21 cellular contexts compared by ENCODE assay signal in genomic region chr20:1862665-1863059, GRCh38.
"Had no signal": no experiment of that assay in that cellular context is flagged by ENCODE, and none has a peak within 500 bp of the region (broad histone marks: within the 10 kb centered on the region; RNA-seq: fewer than 3 reads in every experiment).

No MANE protein-coding gene starts in this region.

- H3K36me3 Mint-ChIP-seq: activated naive CD4-positive, alpha-beta T cell treated with anti-CD3 and anti-CD28 coated beads, Interleukin-2, amount 10 ng/mL, durations not matched to agents 7 days and 5 days had no signal

- H3K27me3 ChIP-seq: testis, upper lobe of left lung had no signal

- H3K36me3 ChIP-seq: lower lobe of right lung, upper lobe of left lung had no signal

- H3K27ac ChIP-seq: lower lobe of right lung, testis, upper lobe of left lung had no signal

- H3K4me1 ChIP-seq: lower lobe of right lung, testis, upper lobe of left lung had no signal

- H3K9me3 Mint-ChIP-seq: activated B cell treated with CpG ODN at 0.5 μM for 24 hours; activated CD8-positive, alpha-beta T cell treated with anti-CD3 and anti-CD28 coated beads for 36 hours; activated naive CD4-positive, alpha-beta T cell treated with anti-CD3 and anti-CD28 coated beads, Interleukin-2, amount 10 ng/mL, durations not matched to agents 7 days and 5 days; activated naive CD8-positive, alpha-beta T cell treated with anti-CD3 and anti-CD28 coated beads, Interleukin-2, amount 50 U/mL, for 24 hours; activated T-cell treated with anti-CD3 and anti-CD28 coated beads, Interleukin-2, amount 50 U/mL, for 4 hours; effector memory CD8-positive, alpha-beta T cell; nephron; stimulated activated naive CD8-positive, alpha-beta T cell treated with anti-CD3 and anti-CD28 coated beads, Interleukin-15, Interleukin-2, amounts not matched to agents 100 ng/mL and 50 ng/mL, for 24 hours had no signal

- H3K9me3 ChIP-seq: lower lobe of right lung, testis, upper lobe of left lung had no signal

- H3K27ac Mint-ChIP-seq: activated B cell treated with CpG ODN at 0.5 μM for 24 hours; activated CD8-positive, alpha-beta T cell treated with anti-CD3 and anti-CD28 coated beads for 36 hours; activated naive CD4-positive, alpha-beta T cell treated with anti-CD3 and anti-CD28 coated beads, Interleukin-2, amount 10 ng/mL, durations not matched to agents 7 days and 5 days; activated naive CD8-positive, alpha-beta T cell treated with anti-CD3 and anti-CD28 coated beads, Interleukin-2, amount 50 U/mL, for 24 hours; effector memory CD8-positive, alpha-beta T cell; nephron; progenitor cell of endocrine pancreas; stimulated activated naive CD8-positive, alpha-beta T cell treated with anti-CD3 and anti-CD28 coated beads, Interleukin-15, Interleukin-2, amounts not matched to agents 100 ng/mL and 50 ng/mL, for 24 hours had no signal

- FAIRE-seq: islet of Langerhans had no signal

- H3K4me1 Mint-ChIP-seq: activated naive CD4-positive, alpha-beta T cell treated with anti-CD3 and anti-CD28 coated beads, Interleukin-2, amount 10 ng/mL, durations not matched to agents 7 days and 5 days; activated naive CD8-positive, alpha-beta T cell treated with anti-CD3 and anti-CD28 coated beads, Interleukin-2, amount 50 U/mL, for 24 hours had no signal

- ATAC-seq: activated CD8-positive, alpha-beta T cell treated with anti-CD3 and anti-CD28 coated beads for 36 hours; activated naive CD8-positive, alpha-beta T cell treated with anti-CD3 and anti-CD28 coated beads, Interleukin-2, amount 50 U/mL, for 24 hours; activated T-cell treated with anti-CD3 and anti-CD28 coated beads, Interleukin-2, amount 50 U/mL, for 4 hours; effector memory CD8-positive, alpha-beta T cell; lower lobe of right lung had no signal

- DNase-seq: activated B cell treated with CpG ODN at 0.5 μM for 24 hours; activated CD4-positive, alpha-beta T cell treated with anti-CD3 and anti-CD28 coated beads for 48 hours; activated CD8-positive, alpha-beta memory T cell treated with anti-CD3 and anti-CD28 coated beads, Interleukin-2, amount 50 U/mL, for 4 hours; activated CD8-positive, alpha-beta T cell treated with anti-CD3 and anti-CD28 coated beads for 36 hours; activated naive CD4-positive, alpha-beta T cell treated with anti-CD3 and anti-CD28 coated beads, Interleukin-2, amount 10 ng/mL, durations not matched to agents 7 days and 5 days; activated naive CD8-positive, alpha-beta T cell treated with anti-CD3 and anti-CD28 coated beads, Interleukin-2, amount 50 U/mL, for 24 hours; activated T-cell treated with anti-CD3 and anti-CD28 coated beads, Interleukin-2, amount 50 U/mL, for 4 hours; aorta; dermis blood vessel endothelial cell; effector memory CD8-positive, alpha-beta T cell; foreskin fibroblast; lower lobe of right lung; occipital lobe; T-helper 1 cell; T-helper 9 cell; testis; upper lobe of left lung had no signal

- H3K4me3 ChIP-seq: lower lobe of right lung, testis, upper lobe of left lung had no signal

- H3K4me3 Mint-ChIP-seq: activated B cell treated with CpG ODN at 0.5 μM for 24 hours; activated CD8-positive, alpha-beta T cell treated with anti-CD3 and anti-CD28 coated beads for 36 hours; activated naive CD4-positive, alpha-beta T cell treated with anti-CD3 and anti-CD28 coated beads, Interleukin-2, amount 10 ng/mL, durations not matched to agents 7 days and 5 days; activated naive CD8-positive, alpha-beta T cell treated with anti-CD3 and anti-CD28 coated beads, Interleukin-2, amount 50 U/mL, for 24 hours; activated T-cell treated with anti-CD3 and anti-CD28 coated beads, Interleukin-2, amount 50 U/mL, for 4 hours; effector memory CD8-positive, alpha-beta T cell; nephron; stimulated activated naive CD8-positive, alpha-beta T cell treated with anti-CD3 and anti-CD28 coated beads, Interleukin-15, Interleukin-2, amounts not matched to agents 100 ng/mL and 50 ng/mL, for 24 hours had no signal
